ENCODE assay signal across 27 cellular contexts in the genomic region with DNA sequence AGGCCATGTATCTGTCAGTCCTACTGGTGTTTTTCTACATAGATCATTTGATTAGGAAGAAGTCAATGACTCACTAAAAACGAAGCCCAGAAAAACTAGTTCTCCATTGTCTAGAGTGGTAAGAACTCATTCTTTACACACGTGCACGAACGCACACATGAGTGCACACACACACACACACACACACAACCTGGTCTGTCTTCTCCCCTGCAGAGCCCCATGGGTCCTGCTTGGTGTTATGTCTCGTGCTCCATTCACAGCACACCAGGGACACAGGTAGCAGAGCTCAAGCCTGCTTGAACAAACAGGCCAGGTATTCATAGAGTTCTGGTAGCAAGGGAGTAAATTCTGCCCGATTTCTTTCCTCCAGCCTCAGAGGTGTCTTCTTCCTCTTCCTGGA. TPM values are rescaled to one million over a fixed set of nuclear protein-coding genes. Genes with fewer than 3 reads are reported as not detected.
DNase-seq lines count a peak whose midpoint lies in the region; ATAC-seq, FAIRE-seq and TF ChIP-seq lines count a peak whose summit lies in the region.
"Had no signal": no experiment of that assay in that cellular context is flagged by ENCODE, and none has a peak within 500 bp of the region (broad histone marks: within the 10 kb centered on the region; RNA-seq: fewer than 3 reads in every experiment).

No MANE protein-coding gene starts in this region.

- DNase-seq in CD1c-positive myeloid dendritic cell (ENCODE audit: extremely low spot score): peak; percentile 48
- no peak for DNase-seq in GM12891 (ENCODE audit: insufficient read length, low spot score)
- no peak for DNase-seq in activated B cell treated with CpG ODN at 0.5 μM for 24 hours
- DNase-seq in osteoblast (ENCODE audit: insufficient read length, low spot score, missing footprints): peak; percentile 51
- no peak for DNase-seq in NCI-H1930 (lab: John Stamatoyannopoulos, UW)
- DNase-seq in mesothelial cell of epicardium (ENCODE audit: low spot score in 2 of 2, unreplicated experiment in 2 of 2): no peak
- DNase-seq: BE2C; Caco-2; CD4-positive, alpha-beta T cell; DND-41; GM23248; H9; HFFc6; Karpas-422; MV-4-11; NCI-H1105 treated with DMSO at 0.1 percent for 48 hours; NCI-H2081 treated with DMSO at 0.1 percent for 48 hours; NCI-H524 treated with DMSO at 0.1 percent for 48 hours; NCI-H82; PC-3; RPMI8226; SHP77 treated with DMSO at 0.1 percent for 48 hours had no signal

- CTCF ChIA-PET in activated B cell treated with CpG ODN at 0.5 μM for 24 hours (lab: Charles Lee): no interaction called here

- H3K27me3 Mint-ChIP-seq in activated B cell treated with CpG ODN at 0.5 μM for 24 hours: peaks cover 34% of the 10 kb centered on the region
- peaks cover 18% of the 10 kb centered on the region for H3K27me3 Mint-ChIP-seq in mesothelial cell of epicardium (ENCODE audit: low read depth)

- H2AFZ ChIP-seq in osteoblast (ENCODE audit: low read length): no peak overlapping the region
- H2AFZ ChIP-seq: GM23248 had no signal

- H3K79me2 ChIP-seq in osteoblast (ENCODE audit: insufficient read depth, low read length): no peaks in the 10 kb centered on the region

- H3K4me3 Mint-ChIP-seq in activated B cell treated with CpG ODN at 0.5 μM for 24 hours (no peak overlapping the region), mesothelial cell of epicardium (no peak overlapping the region)
- H3K4me3 Mint-ChIP-seq: CD4-positive, alpha-beta T cell; H9; HFFc6 had no signal

- TF ChIP-seq POLR2A in GM12891 (IDR thresholded peaks at IDR 0.05; ENCODE audit: low read depth, low read length): no peak

- ATAC-seq in activated B cell treated with CpG ODN at 0.5 μM for 24 hours (ENCODE audit: low read depth) (peak; percentile 12), GM21576 (IDR thresholded peaks at IDR 0.05; ENCODE audit: unreplicated experiment) (no peak)
- ATAC-seq: A549, PC-3 had no signal

- FAIRE-seq in GM12891 (lab: Jason Lieb, UNC): peak; percentile 58
- FAIRE-seq: A549 had no signal

- no peaks in the 10 kb centered on the region for H3K9me3 ChIP-seq in osteoblast (ENCODE audit: low read depth, low read length)
- H3K9me3 ChIP-seq: A549, BE2C, Caco-2 had no signal

- H3K4me2 ChIP-seq in osteoblast (ENCODE audit: insufficient read depth, low read length): no peak overlapping the region
- H3K4me2 ChIP-seq: A549 had no signal

- intact Hi-C loops in activated B cell treated with CpG ODN at 0.5 μM for 24 hours (cut with micrococcal nuclease): loop anchor here (10.0 kb wide), 1 partner anchor 768 kb away; a partner anchor contains a TSS

- H3K27ac ChIP-seq in osteoblast (ENCODE audit: low read depth, low read length): no peak overlapping the region
- H3K27ac ChIP-seq: A549, GM23248, SK-N-MC had no signal

- H3K27me3 ChIP-seq in osteoblast (ENCODE audit: insufficient read depth, low read length): peaks cover 38% of the 10 kb centered on the region
- H3K27me3 ChIP-seq: BE2C had no signal

- peaks cover 93% of the 10 kb centered on the region for H3K4me1 Mint-ChIP-seq in activated B cell treated with CpG ODN at 0.5 μM for 24 hours
- H3K4me1 Mint-ChIP-seq in mesothelial cell of epicardium: peaks cover 11% of the 10 kb centered on the region

- no peaks in the 10 kb centered on the region for H3K4me1 ChIP-seq in osteoblast (ENCODE audit: insufficient read depth, low read length)
- H3K4me1 ChIP-seq: A549, BE2C, Caco-2 had no signal

- no peaks in the 10 kb centered on the region for H3K36me3 ChIP-seq in osteoblast (ENCODE audit: insufficient read depth, low read length)
- H3K36me3 ChIP-seq: BE2C had no signal

- POLR2A ChIA-PET in activated B cell treated with CpG ODN at 0.5 μM for 24 hours (lab: Charles Lee): no interaction called here

- H3K36me3 Mint-ChIP-seq in activated B cell treated with CpG ODN at 0.5 μM for 24 hours (ENCODE audit: low read depth) (no peaks in the 10 kb centered on the region), mesothelial cell of epicardium (no peaks in the 10 kb centered on the region)

- no peak for TF ChIP-seq CTCF in activated B cell treated with CpG ODN at 0.5 μM for 24 hours (IDR thresholded peaks at IDR 0.05)
- TF ChIP-seq CTCF in osteoblast (IDR thresholded peaks at IDR 0.05; ENCODE audit: extremely low read depth, low read depth, low read length): no peak
- TF ChIP-seq CTCF in mesothelial cell of epicardium (IDR thresholded peaks at IDR 0.05; ENCODE audit: unreplicated experiment): no peak

- H3K4me3 ChIP-seq in osteoblast (ENCODE audit: insufficient read depth, low read length): no peak overlapping the region
- H3K4me3 ChIP-seq: A549, GM23248, SK-N-MC had no signal

- H3K9me3 Mint-ChIP-seq in activated B cell treated with CpG ODN at 0.5 μM for 24 hours (peaks cover 2% of the 10 kb centered on the region), mesothelial cell of epicardium (no peaks in the 10 kb centered on the region)
- H3K9me3 Mint-ChIP-seq: CD4-positive, alpha-beta T cell; H9; HFFc6 had no signal

- no peak overlapping the region for H3K27ac Mint-ChIP-seq in activated B cell treated with CpG ODN at 0.5 μM for 24 hours
- H3K27ac Mint-ChIP-seq in mesothelial cell of epicardium: no peak overlapping the region
- H3K27ac Mint-ChIP-seq: CD4-positive, alpha-beta T cell; HFFc6 had no signal

- no peaks in the 10 kb centered on the region for H4K20me1 ChIP-seq in osteoblast (ENCODE audit: insufficient read depth, low read length)

TF ChIP-seq in GM12891, 5 proteins besides CTCF, POLR2A, EP300 and RAD21:
- no peak for TF ChIP-seq PAX5 (IDR thresholded peaks at IDR 0.05; ENCODE audit: insufficient read depth, low read length, severe bottlenecking)
- TF ChIP-seq SPI1 (IDR thresholded peaks at IDR 0.05; ENCODE audit: low read depth, low read length): no peak
- no peak for TF ChIP-seq POLR2AphosphoS5 (IDR thresholded peaks at IDR 0.05; ENCODE audit: low read depth, low read length)
- TF ChIP-seq POU2F2 (IDR thresholded peaks at IDR 0.05; ENCODE audit: low read depth, low read length): no peak
- no peak for TF ChIP-seq TAF1 (IDR thresholded peaks at IDR 0.05; ENCODE audit: low read depth, low read length)

RNA-seq across cellular contexts. Expression of a gene that starts 14.9 kb away (rescaled TPM):
- polyA plus RNA-seq in GM12891 (2012; ENCODE audit: low read depth, missing spikeins): not detected
- 0.44 and 0.83 TPM in 2 replicates for total RNA-seq in activated B cell treated with CpG ODN at 0.5 μM for 24 hours
- not detected in 2 replicates for total RNA-seq in osteoblast
- total RNA-seq in mesothelial cell of epicardium: not detected in 3 replicates
- total RNA-seq: Caco-2, G401, GM23248, H9, HFFc6, M059J, PC-3 had no signal
- polyA plus RNA-seq: A549, GM23248 had no signal

RNA-seq across cellular contexts. Expression of a gene that starts 52.0 kb away (rescaled TPM):
- polyA plus RNA-seq in GM12891 (2012; ENCODE audit: low read depth, missing spikeins): not detected
- total RNA-seq in activated B cell treated with CpG ODN at 0.5 μM for 24 hours (not detected in 2 replicates), osteoblast (not detected in 2 replicates), mesothelial cell of epicardium (not detected in 3 replicates)
- total RNA-seq: Caco-2; CD4-positive, alpha-beta T cell; G401; GM23248; H9; HFFc6; M059J; PC-3 had no signal
- polyA plus RNA-seq: A549, GM23248 had no signal

Comparison
In these comparisons a context has a peak if more than half of its experiments do, and no peak if none do; other contexts are left out.
1. DNase-seq: peak in CD1c-positive myeloid dendritic cell (single experiment) and osteoblast (single experiment); none in GM12891 (single experiment), activated B cell treated with CpG ODN at 0.5 μM for 24 hours (single experiment), NCI-H1930 (0 of 2) and mesothelial cell of epicardium (0 of 2).